In the genomic region with DNA sequence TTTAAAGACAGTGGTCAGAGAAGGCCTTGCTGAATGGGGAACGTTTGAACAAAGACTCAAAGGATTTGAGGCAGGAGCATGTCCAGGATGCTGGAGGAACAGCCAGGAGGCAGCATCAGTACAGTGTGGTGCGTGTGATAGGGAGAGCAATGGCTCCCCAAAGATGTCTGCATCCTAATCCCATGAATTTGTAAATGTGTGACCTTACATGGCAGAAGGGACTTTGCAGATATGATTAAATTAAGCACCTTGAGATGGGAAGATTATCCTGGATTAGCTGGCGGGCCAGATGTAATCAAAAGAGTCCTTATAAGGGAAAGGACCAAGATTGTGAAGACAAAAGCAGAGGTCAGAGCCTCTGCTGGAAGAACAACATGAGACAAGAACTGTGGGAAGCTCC, we compare ENCODE assay signal across 2 cellular contexts.
TF ChIP-seq lines count a peak whose summit lies in the region.

No MANE protein-coding gene starts in this region.

TF ChIP-seq in GM23338, 12 proteins besides CTCF, POLR2A, EP300 and RAD21:
- no peak for TF ChIP-seq POLR2AphosphoS5 (IDR thresholded peaks at IDR 0.05; ENCODE audit: low read depth)
- TF ChIP-seq REST (IDR thresholded peaks at IDR 0.05; ENCODE audit: unreplicated experiment) = no peak
- TF ChIP-seq ZNF331 (CRISPR knock-in tag; IDR thresholded peaks at IDR 0.05; ENCODE audit: low read depth) = no peak
TF ChIP-seq in GM23338: peak in this region for 0.

TF ChIP-seq in H1, 55 proteins besides CTCF, POLR2A, EP300 and RAD21:
- TF ChIP-seq, protein P1, sequence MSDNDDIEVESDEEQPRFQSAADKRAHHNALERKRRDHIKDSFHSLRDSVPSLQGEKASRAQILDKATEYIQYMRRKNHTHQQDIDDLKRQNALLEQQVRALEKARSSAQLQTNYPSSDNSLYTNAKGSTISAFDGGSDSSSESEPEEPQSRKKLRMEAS (IDR thresholded peaks at IDR 0.05) = no peak
- TF ChIP-seq HDAC2 (IDR thresholded peaks at IDR 0.05; ENCODE audit: borderline replicate concordance in 1 of 2, low read depth in 2 of 2, low read length in 2 of 2) = no peak
- TF ChIP-seq JUND (IDR thresholded peaks at IDR 0.05; ENCODE audit: low read length) = no peak
- TF ChIP-seq TAF7 (optimal IDR thresholded peaks at IDR 0.05; ENCODE audit: borderline replicate concordance, low read depth, low read length) = no peak
- TF ChIP-seq CHD1 (IDR thresholded peaks at IDR 0.05; ENCODE audit: low read depth, low read length) = no peak
- no peak for TF ChIP-seq GTF2F1 (IDR thresholded peaks at IDR 0.05; ENCODE audit: borderline replicate concordance, low read depth, low read length)
- TF ChIP-seq KDM4A (IDR thresholded peaks at IDR 0.05; ENCODE audit: low read depth, low read length, severe bottlenecking) = no peak
